In genomic region chr11:121129362-121130340, GRCh38 we compare ENCODE assay signal across 23 cellular contexts.
"Had no signal": no experiment of that assay in that cellular context is flagged by ENCODE, and none has a peak within 500 bp of the region (broad histone marks: within the 10 kb centered on the region; RNA-seq: fewer than 3 reads in every experiment).

No MANE protein-coding gene starts in this region.

- H3K27ac ChIP-seq: esophagus muscularis mucosa, gastrocnemius medialis, heart right ventricle, lower lobe of right lung, neural progenitor cell, ovary, right lobe of liver, suprapubic skin, thyroid gland, upper lobe of right lung had no signal

- H3K4me3 ChIP-seq: esophagus muscularis mucosa, gastrocnemius medialis, heart right ventricle, lower lobe of right lung, neural progenitor cell, ovary, right lobe of liver, suprapubic skin, thyroid gland, upper lobe of right lung had no signal

- H2AFZ ChIP-seq: neural progenitor cell had no signal

- H3K36me3 ChIP-seq: gastrocnemius medialis, heart right ventricle, lower lobe of right lung, neural progenitor cell, ovary, right lobe of liver, suprapubic skin, thyroid gland, upper lobe of right lung had no signal

- H3K4me2 ChIP-seq: neural progenitor cell had no signal

- H3K27me3 ChIP-seq: esophagus muscularis mucosa, gastrocnemius medialis, heart right ventricle, neural progenitor cell, ovary, right lobe of liver, suprapubic skin, thyroid gland, upper lobe of right lung had no signal

- DNase-seq: effector memory CD4-positive, alpha-beta T cell; gastrocnemius medialis; heart right ventricle; hypothalamus; kidney glomerular epithelial cell; lower lobe of right lung; midbrain; nucleus accumbens; ovary; right lobe of liver; stimulated activated CD4-positive, alpha-beta T cell treated with anti-CD3 and anti-CD28 coated beads, Interleukin-4, amount 100 ng/mL, for 1 hour; stimulated activated CD8-positive, alpha-beta memory T cell treated with anti-CD3 and anti-CD28 coated beads, Interleukin-4, amount 100 ng/mL, for 48 hours; stimulated activated naive CD8-positive, alpha-beta T cell treated with anti-CD3 and anti-CD28 coated beads, Interleukin-15, Interleukin-2, amounts not matched to agents 100 U/mL and 50 U/mL, for 24 hours; thyroid gland; upper lobe of right lung had no signal

- H3K9me3 ChIP-seq: esophagus muscularis mucosa, gastrocnemius medialis, heart right ventricle, lower lobe of right lung, ovary, right lobe of liver, suprapubic skin, thyroid gland, upper lobe of right lung had no signal

- H3K4me1 ChIP-seq: lower lobe of right lung, neural progenitor cell, right lobe of liver, suprapubic skin, thyroid gland, upper lobe of right lung had no signal

- FAIRE-seq: endometrium, islet of Langerhans had no signal

- H3K9ac ChIP-seq: neural progenitor cell had no signal

- ATAC-seq: gastrocnemius medialis; left lobe of liver; lower lobe of right lung; natural killer cell treated with Interleukin-12 subunit alpha and Interleukin-12 subunit beta and Interleukin-15 and Interleukin-18, amount 100 ng/mL, for 72 hours; stimulated activated effector memory CD8-positive, alpha-beta T cell treated with anti-CD3 and anti-CD28 coated beads, Interleukin-12 subunit alpha, Interleukin-12 subunit beta, amount 100 ng/mL, for 72 hours; stimulated activated naive CD8-positive, alpha-beta T cell treated with anti-CD3 and anti-CD28 coated beads, Interleukin-15, Interleukin-2, amounts not matched to agents 100 U/mL and 50 U/mL, for 24 hours; upper lobe of right lung had no signal
